In the genomic region with DNA sequence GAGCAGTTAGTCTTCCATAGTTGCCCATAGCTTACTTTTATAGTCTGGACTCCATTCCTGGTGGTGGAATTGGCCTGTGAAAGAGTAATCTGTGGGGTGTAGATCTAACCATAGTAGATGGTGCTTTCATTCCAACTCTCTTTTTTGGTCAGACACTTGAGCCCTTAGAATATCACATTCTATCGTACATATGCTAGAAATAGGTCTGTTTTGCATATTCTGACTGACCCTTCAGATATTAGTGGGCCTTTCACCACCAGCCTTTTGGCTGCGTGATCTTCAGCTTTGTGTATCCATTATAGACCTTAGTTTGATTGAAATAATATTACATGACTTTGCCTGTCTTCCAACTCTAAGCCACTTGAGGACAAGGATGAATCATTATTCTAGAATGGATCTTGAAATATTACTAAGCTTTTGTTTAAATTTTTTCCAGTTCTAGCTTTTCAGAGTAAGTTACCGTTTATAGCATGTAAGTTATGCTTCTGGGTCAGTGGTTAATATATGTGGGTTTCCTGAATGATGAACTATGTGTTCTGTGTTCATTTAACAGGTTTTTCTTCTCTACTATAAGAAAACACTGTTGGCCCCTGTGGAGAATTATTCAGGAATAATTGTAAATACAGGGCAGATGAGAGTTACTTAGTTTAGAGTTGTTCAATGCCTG, we compare ENCODE assay signal across 13 cellular contexts. TPM values are rescaled to one million over a fixed set of nuclear protein-coding genes. Genes with fewer than 3 reads are reported as not detected.
DNase-seq lines count a peak whose midpoint lies in the region; ATAC-seq and TF ChIP-seq lines count a peak whose summit lies in the region.
"Had no signal": no experiment of that assay in that cellular context is flagged by ENCODE, and none has a peak within 500 bp of the region (broad histone marks: within the 10 kb centered on the region; RNA-seq: fewer than 3 reads in every experiment).

No MANE protein-coding gene starts in this region.

- peak; percentile 48 for ATAC-seq in HG02678 (IDR thresholded peaks at IDR 0.05; ENCODE audit: unreplicated experiment)
- ATAC-seq in stimulated activated naive B cell treated with anti-CD40 and anti-IgM and Interleukin-4, amounts not matched to agents 10 μg/mL and 1 μg/mL and 100 μg/mL, for 72 hours (replicated peaks) = no peak

- no peaks in the 10 kb centered on the region for H3K27me3 Mint-ChIP-seq in activated T-helper 2 cell treated with anti-CD3 and anti-CD28 coated beads, Interferon-gamma antibody, Interleukin-2, Interleukin-4, amounts not matched to agents 10 μg/mL and 5 μg/mL and 100 μg/mL, durations not matched to agents 14 hours and 24 hours and 36 hours (ENCODE audit: low read depth)
- H3K27me3 Mint-ChIP-seq in stimulated activated naive B cell treated with anti-CD40 and anti-IgM and Interleukin-4, amounts not matched to agents 10 μg/mL and 1 μg/mL and 100 μg/mL, for 72 hours = no peaks in the 10 kb centered on the region
- H3K27me3 Mint-ChIP-seq: activated naive CD4-positive, alpha-beta T cell treated with anti-CD3 and anti-CD28 coated beads, Interleukin-2, amount 10 ng/mL, durations not matched to agents 7 days and 5 days; dendritic cell treated with granulocyte-macrophage colony-stimulating factor and Interleukin-4, amounts not matched to agents 40 ng/mL and 50 ng/mL, for 4 days had no signal

- no peaks in the 10 kb centered on the region for H3K9me3 ChIP-seq in cardiac muscle cell (ENCODE audit: low read depth)
- no peaks in the 10 kb centered on the region for H3K9me3 ChIP-seq in hepatocyte (ENCODE audit: low read depth)

- H3K36me3 ChIP-seq in cardiac muscle cell (peaks cover 4% of the 10 kb centered on the region), hepatocyte (replicated peaks; ENCODE audit: insufficient read depth, low read depth) (no peaks in the 10 kb centered on the region)

- DNase-seq in cardiac muscle cell (ENCODE audit: low read depth in 1 of 2, low spot score in 1 of 2) (no peak), cardiac septum (ENCODE audit: low spot score) (no peak), substantia nigra (lab: John Stamatoyannopoulos, UW) (no peak), hepatocyte (ENCODE audit: low spot score) (no peak), DMS53 treated with DMSO at 0.1 percent for 48 hours (lab: John Stamatoyannopoulos, UW; ENCODE audit: unreplicated experiment) (no peak)
- no peak for DNase-seq in activated T-helper 2 cell treated with anti-CD3 and anti-CD28 coated beads, Interferon-gamma antibody, Interleukin-2, Interleukin-4, amounts not matched to agents 10 μg/mL and 5 μg/mL and 100 μg/mL, durations not matched to agents 14 hours and 24 hours and 36 hours (ENCODE audit: low spot score)
- no peak for DNase-seq in stimulated activated naive B cell treated with anti-CD40 and anti-IgM and Interleukin-4, amounts not matched to agents 10 μg/mL and 1 μg/mL and 100 μg/mL, for 72 hours
- DNase-seq: activated naive CD4-positive, alpha-beta T cell treated with anti-CD3 and anti-CD28 coated beads, Interleukin-2, amount 10 ng/mL, durations not matched to agents 7 days and 5 days; posterior cingulate gyrus; stimulated activated CD4-positive, alpha-beta T cell treated with anti-CD3 and anti-CD28 coated beads, Interleukin-2, amount 100 ng/mL, for 48 hours had no signal

- H3K9me2 ChIP-seq in hepatocyte (replicated peaks; ENCODE audit: insufficient read depth) = no peaks in the 10 kb centered on the region

- H3K27ac Mint-ChIP-seq in activated T-helper 2 cell treated with anti-CD3 and anti-CD28 coated beads, Interferon-gamma antibody, Interleukin-2, Interleukin-4, amounts not matched to agents 10 μg/mL and 5 μg/mL and 100 μg/mL, durations not matched to agents 14 hours and 24 hours and 36 hours = peak overlapping the region; percentile 5
- H3K27ac Mint-ChIP-seq in stimulated activated naive B cell treated with anti-CD40 and anti-IgM and Interleukin-4, amounts not matched to agents 10 μg/mL and 1 μg/mL and 100 μg/mL, for 72 hours = peak overlapping the region; percentile 2
- H3K27ac Mint-ChIP-seq: activated naive CD4-positive, alpha-beta T cell treated with anti-CD3 and anti-CD28 coated beads, Interleukin-2, amount 10 ng/mL, durations not matched to agents 7 days and 5 days had no signal

- H3K79me2 ChIP-seq in hepatocyte = peaks cover 100% of the 10 kb centered on the region

- no peaks in the 10 kb centered on the region for H3K9me3 Mint-ChIP-seq in activated T-helper 2 cell treated with anti-CD3 and anti-CD28 coated beads, Interferon-gamma antibody, Interleukin-2, Interleukin-4, amounts not matched to agents 10 μg/mL and 5 μg/mL and 100 μg/mL, durations not matched to agents 14 hours and 24 hours and 36 hours
- no peaks in the 10 kb centered on the region for H3K9me3 Mint-ChIP-seq in stimulated activated naive B cell treated with anti-CD40 and anti-IgM and Interleukin-4, amounts not matched to agents 10 μg/mL and 1 μg/mL and 100 μg/mL, for 72 hours
- H3K9me3 Mint-ChIP-seq: activated naive CD4-positive, alpha-beta T cell treated with anti-CD3 and anti-CD28 coated beads, Interleukin-2, amount 10 ng/mL, durations not matched to agents 7 days and 5 days; dendritic cell treated with granulocyte-macrophage colony-stimulating factor and Interleukin-4, amounts not matched to agents 40 ng/mL and 50 ng/mL, for 4 days had no signal

- WGBS in hepatocyte (ENCODE audit: low lambda C conversion rate, missing lambda C conversion rate) = 94% methylated on average over 3 of the region's 3 CpGs

- H3K27me3 ChIP-seq in cardiac muscle cell (no peaks in the 10 kb centered on the region), hepatocyte (no peaks in the 10 kb centered on the region)

- H3K4me1 Mint-ChIP-seq in activated T-helper 2 cell treated with anti-CD3 and anti-CD28 coated beads, Interferon-gamma antibody, Interleukin-2, Interleukin-4, amounts not matched to agents 10 μg/mL and 5 μg/mL and 100 μg/mL, durations not matched to agents 14 hours and 24 hours and 36 hours (ENCODE audit: low read depth) = peaks cover 46% of the 10 kb centered on the region
- H3K4me1 Mint-ChIP-seq in stimulated activated naive B cell treated with anti-CD40 and anti-IgM and Interleukin-4, amounts not matched to agents 10 μg/mL and 1 μg/mL and 100 μg/mL, for 72 hours = peaks cover 30 to 65% of the 10 kb centered on the region in 2 donors

- TF ChIP-seq CTCF in cardiac muscle cell (IDR thresholded peaks at IDR 0.05; ENCODE audit: low read depth, low read length) (no peak), hepatocyte (IDR thresholded peaks at IDR 0.05; ENCODE audit: poor library complexity) (no peak)

- no peak overlapping the region for H3K4me2 ChIP-seq in hepatocyte

- H3K36me3 Mint-ChIP-seq in activated T-helper 2 cell treated with anti-CD3 and anti-CD28 coated beads, Interferon-gamma antibody, Interleukin-2, Interleukin-4, amounts not matched to agents 10 μg/mL and 5 μg/mL and 100 μg/mL, durations not matched to agents 14 hours and 24 hours and 36 hours (ENCODE audit: low read depth) = peaks cover 51% of the 10 kb centered on the region
- peaks cover 15 to 44% of the 10 kb centered on the region in 2 donors for H3K36me3 Mint-ChIP-seq in stimulated activated naive B cell treated with anti-CD40 and anti-IgM and Interleukin-4, amounts not matched to agents 10 μg/mL and 1 μg/mL and 100 μg/mL, for 72 hours

- intact Hi-C loops in cardiac septum (cut with DNase I) = no loop called here
- intact Hi-C loops in activated T-helper 2 cell treated with anti-CD3 and anti-CD28 coated beads, Interferon-gamma antibody, Interleukin-2, Interleukin-4, amounts not matched to agents 10 μg/mL and 5 μg/mL and 100 μg/mL, durations not matched to agents 14 hours and 24 hours and 36 hours (cut with micrococcal nuclease) = no loop called here

- H3K27ac ChIP-seq in cardiac muscle cell (peak overlapping the region; percentile 67), substantia nigra (ENCODE audit: low read depth, low read length, poor library complexity, severe bottlenecking) (no peak overlapping the region), hepatocyte (no peak overlapping the region)
- H3K27ac ChIP-seq: VCaP had no signal

- H3K4me3 Mint-ChIP-seq in activated T-helper 2 cell treated with anti-CD3 and anti-CD28 coated beads, Interferon-gamma antibody, Interleukin-2, Interleukin-4, amounts not matched to agents 10 μg/mL and 5 μg/mL and 100 μg/mL, durations not matched to agents 14 hours and 24 hours and 36 hours (ENCODE audit: low read depth) = no peak overlapping the region
- no peak overlapping the region for H3K4me3 Mint-ChIP-seq in stimulated activated naive B cell treated with anti-CD40 and anti-IgM and Interleukin-4, amounts not matched to agents 10 μg/mL and 1 μg/mL and 100 μg/mL, for 72 hours
- H3K4me3 Mint-ChIP-seq: activated naive CD4-positive, alpha-beta T cell treated with anti-CD3 and anti-CD28 coated beads, Interleukin-2, amount 10 ng/mL, durations not matched to agents 7 days and 5 days; dendritic cell treated with granulocyte-macrophage colony-stimulating factor and Interleukin-4, amounts not matched to agents 40 ng/mL and 50 ng/mL, for 4 days had no signal

- H3K4me1 ChIP-seq in cardiac muscle cell (ENCODE audit: low read depth) (peaks cover 20% of the 10 kb centered on the region), hepatocyte (ENCODE audit: insufficient read depth) (peaks cover 24% of the 10 kb centered on the region)

- H3K4me3 ChIP-seq in cardiac muscle cell = no peak overlapping the region
- H3K4me3 ChIP-seq in hepatocyte = no peak overlapping the region

- no peak overlapping the region for H2AFZ ChIP-seq in hepatocyte

- H4K20me1 ChIP-seq in hepatocyte (ENCODE audit: insufficient read depth, poor library complexity, severe bottlenecking) = peaks cover 100% of the 10 kb centered on the region

RNA-seq across cellular contexts. Expression of gene RAB7A, which starts 8.7 kb away (rescaled TPM):
- total RNA-seq in cardiac muscle cell = 62.3 and 68.1 TPM in 2 replicates
- 189 TPM in 2 replicates for polyA plus RNA-seq in cardiac muscle cell
- 215 TPM for total RNA-seq in cardiac septum
- 320 and 322 TPM in 2 replicates for total RNA-seq in activated T-helper 2 cell treated with anti-CD3 and anti-CD28 coated beads, Interferon-gamma antibody, Interleukin-2, Interleukin-4, amounts not matched to agents 10 μg/mL and 5 μg/mL and 100 μg/mL, durations not matched to agents 14 hours and 24 hours and 36 hours
- total RNA-seq in hepatocyte = 108 and 151 TPM in 2 replicates
- polyA plus RNA-seq in hepatocyte = 249 and 269 TPM in 2 replicates
